2 cellular contexts compared by ENCODE assay signal in the genomic region with DNA sequence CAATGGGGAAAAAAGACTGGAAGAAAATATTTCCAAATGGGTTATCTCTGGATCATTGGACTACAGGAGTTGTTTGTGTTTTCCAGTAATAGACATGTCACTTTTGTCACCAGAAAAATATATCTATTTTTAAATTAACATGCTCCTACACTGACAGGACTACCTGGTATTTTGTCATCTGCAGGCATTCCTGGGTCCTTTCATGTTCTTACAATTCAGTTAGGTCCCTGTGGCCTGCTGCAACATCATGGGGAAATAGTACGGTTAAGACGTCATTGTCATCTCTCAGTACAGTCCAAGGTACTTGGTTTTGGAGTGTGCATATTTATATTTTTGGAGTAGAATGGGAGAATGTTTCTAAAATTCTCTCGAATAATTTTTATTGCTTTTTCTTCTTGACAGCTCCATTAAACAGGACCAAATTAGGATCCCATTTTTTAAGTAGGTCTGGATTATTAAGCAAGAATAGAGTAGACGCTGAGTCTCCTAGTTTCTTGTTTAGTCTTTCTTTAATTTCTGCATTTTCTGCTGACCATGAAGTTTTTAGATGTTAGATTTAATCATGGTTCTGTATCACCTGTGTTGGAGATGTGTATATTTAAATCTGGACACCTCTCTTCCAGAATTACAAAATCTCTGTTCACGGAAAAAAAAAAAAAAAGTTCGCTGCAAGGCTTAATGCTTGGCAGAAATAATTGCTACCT.
TF ChIP-seq lines count a peak whose summit lies in the region.

No MANE protein-coding gene starts in this region.

TF ChIP-seq in A549, 52 proteins besides CTCF, POLR2A, EP300 and RAD21:
- no peak for TF ChIP-seq NR3C1 (IDR thresholded peaks at IDR 0.05)
- no peak for TF ChIP-seq CHD2 (IDR thresholded peaks at IDR 0.05; ENCODE audit: low read length, partially characterized antibody)
- TF ChIP-seq, protein P1, sequence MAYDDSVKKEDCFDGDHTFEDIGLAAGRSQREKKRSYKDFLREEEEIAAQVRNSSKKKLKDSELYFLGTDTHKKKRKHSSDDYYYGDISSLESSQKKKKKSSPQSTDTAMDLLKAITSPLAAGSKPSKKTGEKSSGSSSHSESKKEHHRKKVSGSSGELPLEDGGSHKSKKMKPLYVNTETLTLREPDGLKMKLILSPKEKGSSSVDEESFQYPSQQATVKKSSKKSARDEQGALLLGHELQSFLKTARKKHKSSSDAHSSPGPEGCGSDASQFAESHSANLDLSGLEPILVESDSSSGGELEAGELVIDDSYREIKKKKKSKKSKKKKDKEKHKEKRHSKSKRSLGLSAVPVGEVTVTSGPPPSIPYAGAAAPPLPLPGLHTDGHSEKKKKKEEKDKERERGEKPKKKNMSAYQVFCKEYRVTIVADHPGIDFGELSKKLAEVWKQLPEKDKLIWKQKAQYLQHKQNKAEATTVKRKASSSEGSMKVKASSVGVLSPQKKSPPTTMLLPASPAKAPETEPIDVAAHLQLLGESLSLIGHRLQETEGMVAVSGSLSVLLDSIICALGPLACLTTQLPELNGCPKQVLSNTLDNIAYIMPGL (CRISPR knock-in tag; IDR thresholded peaks at IDR 0.05; ENCODE audit: borderline replicate concordance): no peak
- TF ChIP-seq RARB (CRISPR knock-in tag; IDR thresholded peaks at IDR 0.05): no peak
- TF ChIP-seq EHF (CRISPR knock-in tag; IDR thresholded peaks at IDR 0.05): no peak
- peak; percentile 92 for TF ChIP-seq MAFK (IDR thresholded peaks at IDR 0.05; ENCODE audit: partially characterized antibody)
- TF ChIP-seq, protein P2, sequence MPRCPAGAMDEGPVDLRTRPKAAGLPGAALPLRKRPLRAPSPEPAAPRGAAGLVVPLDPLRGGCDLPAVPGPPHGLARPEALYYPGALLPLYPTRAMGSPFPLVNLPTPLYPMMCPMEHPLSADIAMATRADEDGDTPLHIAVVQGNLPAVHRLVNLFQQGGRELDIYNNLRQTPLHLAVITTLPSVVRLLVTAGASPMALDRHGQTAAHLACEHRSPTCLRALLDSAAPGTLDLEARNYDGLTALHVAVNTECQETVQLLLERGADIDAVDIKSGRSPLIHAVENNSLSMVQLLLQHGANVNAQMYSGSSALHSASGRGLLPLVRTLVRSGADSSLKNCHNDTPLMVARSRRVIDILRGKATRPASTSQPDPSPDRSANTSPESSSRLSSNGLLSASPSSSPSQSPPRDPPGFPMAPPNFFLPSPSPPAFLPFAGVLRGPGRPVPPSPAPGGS (IDR thresholded peaks at IDR 0.05): no peak
- no peak for TF ChIP-seq RFX5 (IDR thresholded peaks at IDR 0.05)
- TF ChIP-seq JUNB (IDR thresholded peaks at IDR 0.05): no peak
TF ChIP-seq in A549: peak in this region for 1.

TF ChIP-seq in IMR-90, 13 proteins besides CTCF, POLR2A, EP300 and RAD21:
- TF ChIP-seq MAFK (IDR thresholded peaks at IDR 0.05; ENCODE audit: low read depth, low read length) (peak; percentile 84), NFE2L2 (IDR thresholded peaks at IDR 0.05; ENCODE audit: low read depth, low read length) (no peak), RFX5 (IDR thresholded peaks at IDR 0.05; ENCODE audit: low read depth, low read length) (no peak), MAZ (IDR thresholded peaks at IDR 0.05; ENCODE audit: borderline replicate concordance, low read depth, low read length) (no peak)
